Comparison of ENCODE assay signal across 17 cellular contexts in the genomic region with DNA sequence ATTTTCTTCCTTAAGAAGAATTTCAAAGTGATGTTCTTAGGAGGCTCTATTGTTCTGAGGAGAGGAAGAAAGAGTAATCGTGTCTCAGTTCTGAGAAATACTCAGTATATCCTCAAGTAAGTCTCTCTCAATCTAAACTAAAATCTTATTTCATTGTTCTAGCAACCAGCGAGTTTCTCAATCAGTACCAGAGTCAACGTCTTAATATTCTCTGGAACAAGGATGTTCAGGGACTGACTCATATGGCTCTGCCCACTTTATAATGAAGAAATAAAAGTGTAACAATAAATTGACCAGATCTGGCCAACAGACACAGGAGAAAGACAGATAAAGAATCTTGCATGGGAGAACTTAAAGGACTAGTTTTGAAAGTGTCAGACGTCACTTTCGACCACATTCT.
"Had no signal": no experiment of that assay in that cellular context is flagged by ENCODE, and none has a peak within 500 bp of the region (broad histone marks: within the 10 kb centered on the region; RNA-seq: fewer than 3 reads in every experiment).

No MANE protein-coding gene starts in this region.

- DNase-seq: activated CD4-positive, alpha-beta T cell treated with anti-CD3 and anti-CD28 coated beads, Interleukin-2, amount 10 ng/mL, durations not matched to agents 24 days and 14 days; activated CD8-positive, alpha-beta T cell treated with anti-CD3 and anti-CD28 coated beads, Interleukin-2, amount 10 ng/mL, durations not matched to agents 7 days and 5 days; activated gamma-delta T cell; adrenal gland; central memory CD4-positive, alpha-beta T cell; colonic mucosa; erythroblast; hippocampal formation; right lobe of liver; stimulated activated CD4-positive, alpha-beta T cell treated with anti-CD3 and anti-CD28 coated beads, Interleukin-4, amount 100 ng/mL, for 24 hours; stomach; trophoblast cell had no signal

- H3K4me3 ChIP-seq: adrenal gland, colonic mucosa, lung, right lobe of liver, stomach, vagina had no signal

- H3K36me3 ChIP-seq: adrenal gland, colonic mucosa, right lobe of liver, stomach, vagina had no signal

- H3K9me3 ChIP-seq: adrenal gland, colonic mucosa, right lobe of liver, vagina had no signal

- H3K27ac ChIP-seq: adrenal gland, colonic mucosa, parathyroid adenoma, right lobe of liver, stomach, vagina had no signal

- H3K9ac ChIP-seq: parathyroid adenoma had no signal

- H3K4me1 ChIP-seq: adrenal gland, colonic mucosa, parathyroid adenoma, right lobe of liver, stomach, vagina had no signal

- ATAC-seq: activated CD8-positive, alpha-beta T cell treated with anti-CD3 and anti-CD28 coated beads, Interleukin-2, amount 10 ng/mL, durations not matched to agents 7 days and 5 days; left lobe of liver; right lobe of liver; stimulated activated effector memory CD8-positive, alpha-beta T cell treated with anti-CD3 and anti-CD28 coated beads, Interleukin-12 subunit alpha, Interleukin-12 subunit beta, amount 100 ng/mL, for 72 hours had no signal

- H3K27me3 ChIP-seq: adrenal gland, colonic mucosa, right lobe of liver, stomach, vagina had no signal
